1 cellular context compared by ENCODE assay signal in the genomic region with DNA sequence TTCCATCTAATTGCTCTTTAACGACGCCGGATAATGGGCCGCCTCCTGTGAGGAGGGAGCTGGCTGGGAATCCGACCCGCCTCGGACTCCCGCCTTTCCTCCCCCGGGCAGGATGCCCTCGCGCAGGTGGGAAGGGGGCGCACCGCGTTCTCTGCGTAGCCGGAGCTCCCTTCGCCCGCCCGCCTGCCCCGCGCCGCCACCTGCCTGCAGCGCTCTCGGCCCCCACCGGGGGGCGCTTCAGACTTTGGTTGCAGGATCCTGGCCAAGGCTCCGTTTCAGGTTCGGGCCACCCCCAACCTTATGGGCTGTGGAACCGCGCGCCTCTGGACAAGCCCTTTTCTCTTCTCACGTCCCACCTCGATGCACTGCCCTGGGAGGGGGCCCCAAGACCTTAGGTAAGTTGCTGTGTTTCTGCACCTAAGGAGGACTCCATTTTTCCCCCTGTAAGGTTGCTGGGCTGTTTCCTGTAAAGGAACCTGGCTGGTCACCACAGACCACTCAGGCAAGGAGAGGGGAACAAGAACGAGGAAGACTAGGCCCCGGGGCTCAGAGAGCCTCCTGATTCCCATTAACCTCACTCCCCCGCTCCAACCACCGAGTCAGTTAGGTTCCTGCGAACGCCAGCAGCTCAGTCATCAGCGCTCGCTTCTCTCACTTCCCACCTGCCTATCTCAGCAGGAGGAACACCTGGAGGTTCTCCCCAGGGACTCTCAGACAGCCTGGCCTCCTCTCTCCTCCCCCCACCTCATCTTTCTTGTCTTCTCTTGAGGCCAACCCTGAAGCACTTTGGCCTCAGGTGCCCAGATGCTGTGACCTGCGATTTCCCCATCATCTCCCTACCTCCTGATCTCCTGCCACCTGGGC.
TF ChIP-seq lines count a peak whose summit lies in the region.

No MANE protein-coding gene starts in this region.

TF ChIP-seq in HCT116, 20 proteins besides CTCF, POLR2A, EP300 and RAD21:
- TF ChIP-seq JUND (IDR thresholded peaks at IDR 0.05) (no peak), TCF7L2 (IDR thresholded peaks at IDR 0.05; ENCODE audit: borderline replicate concordance, extremely low read depth, insufficient read depth, insufficient read length) (no peak), EGR1 (IDR thresholded peaks at IDR 0.05; ENCODE audit: low read depth) (no peak), FOSL1 (IDR thresholded peaks at IDR 0.05; ENCODE audit: low read depth) (no peak), POLR2AphosphoS5 (IDR thresholded peaks at IDR 0.05; ENCODE audit: low read depth, low read length) (peak; percentile 43; the same call in 1 of the 2 replicates), EZH2 (IDR thresholded peaks at IDR 0.05) (no peak), CBX3 (IDR thresholded peaks at IDR 0.05; ENCODE audit: low read depth) (no peak)
- TF ChIP-seq, protein P1, sequence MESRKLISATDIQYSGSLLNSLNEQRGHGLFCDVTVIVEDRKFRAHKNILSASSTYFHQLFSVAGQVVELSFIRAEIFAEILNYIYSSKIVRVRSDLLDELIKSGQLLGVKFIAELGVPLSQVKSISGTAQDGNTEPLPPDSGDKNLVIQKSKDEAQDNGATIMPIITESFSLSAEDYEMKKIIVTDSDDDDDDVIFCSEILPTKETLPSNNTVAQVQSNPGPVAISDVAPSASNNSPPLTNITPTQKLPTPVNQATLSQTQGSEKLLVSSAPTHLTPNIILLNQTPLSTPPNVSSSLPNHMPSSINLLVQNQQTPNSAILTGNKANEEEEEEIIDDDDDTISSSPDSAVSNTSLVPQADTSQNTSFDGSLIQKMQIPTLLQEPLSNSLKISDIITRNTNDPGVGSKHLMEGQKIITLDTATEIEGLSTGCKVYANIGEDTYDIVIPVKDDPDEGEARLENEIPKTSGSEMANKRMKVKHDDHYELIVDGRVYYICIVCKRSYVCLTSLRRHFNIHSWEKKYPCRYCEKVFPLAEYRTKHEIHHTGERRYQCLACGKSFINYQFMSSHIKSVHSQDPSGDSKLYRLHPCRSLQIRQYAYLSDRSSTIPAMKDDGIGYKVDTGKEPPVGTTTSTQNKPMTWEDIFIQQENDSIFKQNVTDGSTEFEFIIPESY (IDR thresholded peaks at IDR 0.05; ENCODE audit: extremely low read depth, insufficient replicate concordance, low read length), result no peak
